ENCODE assay signal across 8 cellular contexts in genomic region chr11:809287-810039, GRCh38. TPM values are rescaled to one million over a fixed set of nuclear protein-coding genes. Genes with fewer than 3 reads are reported as not detected.
A peak's percentile ranks its signal among the peaks of the same experiment; 100 is the strongest.
DNase-seq lines count a peak whose midpoint lies in the region; TF ChIP-seq lines count a peak whose summit lies in the region.

Gene RPLP2 (plus strand): TSS chr11:809967. CDS start chr11:810235, 268 bp downstream.

- peaks cover 54% of the 10 kb centered on the region for H3K79me2 ChIP-seq in MM.1S (ENCODE audit: low read length)

- peaks cover 15% of the 10 kb centered on the region for H4K20me1 ChIP-seq in MM.1S (ENCODE audit: insufficient read depth, low read length)

- DNase-seq in ELR (ENCODE audit: low read depth) (peak; percentile 97), HAP-1 (ENCODE audit: low spot score in 2 of 2) (peak; percentile 89 to 97), MM.1S (peak; percentile 98), SIG-M5 (lab: John Stamatoyannopoulos, UW) (peak; percentile 67), activated gamma-delta T cell (lab: John Stamatoyannopoulos, UW) (peak; percentile 97), fibroblast of villous mesenchyme (ENCODE audit: low read depth) (peak; percentile 97), neural crest cell (ENCODE audit: low read depth, low spot score) (peak; percentile 93)

- H3K9me3 Mint-ChIP-seq in neural crest cell: no peaks in the 10 kb centered on the region

- no peaks in the 10 kb centered on the region for H3K9me2 ChIP-seq in MM.1S (replicated peaks; ENCODE audit: insufficient read depth, low read length)

- peak within 1 kb of the TSS; percentile 97 for H3K4me3 Mint-ChIP-seq in neural crest cell

- H3K4me3 ChIP-seq in HAP-1 (peak within 1 kb of the TSS; percentile 98), MM.1S (ENCODE audit: low read length) (peak within 1 kb of the TSS; percentile 100), fibroblast of villous mesenchyme (ENCODE audit: low read depth, low read length) (peak within 1 kb of the TSS; percentile 92), stomach smooth muscle (ENCODE audit: low read length in 2 of 2) (peak within 1 kb of the TSS; percentile 93 to 94)

- peak within 1 kb of the TSS; percentile 95 for H2AFZ ChIP-seq in MM.1S (ENCODE audit: low read length)

- H3K36me3 Mint-ChIP-seq in neural crest cell (ENCODE audit: low read depth): peaks cover 5% of the 10 kb centered on the region

- TF ChIP-seq CTCF in MM.1S (IDR thresholded peaks at IDR 0.05; ENCODE audit: low read length): no peak
- no peak for TF ChIP-seq CTCF in fibroblast of villous mesenchyme (IDR thresholded peaks at IDR 0.05; ENCODE audit: insufficient read depth, low read depth, low read length)
- no peak for TF ChIP-seq CTCF in neural crest cell (conservative IDR thresholded peaks at IDR 0.05)

- H3K4me1 Mint-ChIP-seq in neural crest cell: peaks cover 27% of the 10 kb centered on the region

- no peaks in the 10 kb centered on the region for H3K27me3 Mint-ChIP-seq in neural crest cell (ENCODE audit: low read depth)

- peaks cover 51% of the 10 kb centered on the region for H3F3A ChIP-seq in MM.1S (ENCODE audit: insufficient read depth, low read length)

- H3K27me3 ChIP-seq in HAP-1 (ENCODE audit: low read depth) (no peaks in the 10 kb centered on the region), MM.1S (replicated peaks; ENCODE audit: insufficient read depth, low read length) (no peaks in the 10 kb centered on the region), stomach smooth muscle (ENCODE audit: control insufficient read depth in 1 of 2, insufficient read depth in 2 of 2, low read length in 2 of 2) (no peaks in the 10 kb centered on the region)

- H3K27ac ChIP-seq in MM.1S (ENCODE audit: low read length) (peak within 1 kb of the TSS; percentile 96), stomach smooth muscle (ENCODE audit: low read length) (peak within 1 kb of the TSS; percentile 97)

- H3K9me3 ChIP-seq in HAP-1 (no peaks in the 10 kb centered on the region), MM.1S (replicated peaks; ENCODE audit: insufficient read depth, low read length) (no peaks in the 10 kb centered on the region), stomach smooth muscle (ENCODE audit: control insufficient read depth in 2 of 2, low read length in 2 of 2) (no peaks in the 10 kb centered on the region)

- peak within 1 kb of the TSS; percentile 99 for H3K27ac Mint-ChIP-seq in neural crest cell (ENCODE audit: unreplicated experiment)

- in situ Hi-C loops in HAP-1 (cut with MboI; ENCODE audit: low sequenced_read_pairs): no loop called here

- H3K4me1 ChIP-seq in HAP-1: peaks cover 20% of the 10 kb centered on the region
- peaks cover 13% of the 10 kb centered on the region for H3K4me1 ChIP-seq in MM.1S (ENCODE audit: low read length)
- H3K4me1 ChIP-seq in stomach smooth muscle (ENCODE audit: control insufficient read depth, insufficient read depth, low read length): peaks cover 34% of the 10 kb centered on the region

- peaks cover 48% of the 10 kb centered on the region for H3K36me3 ChIP-seq in HAP-1 (replicated peaks)
- peaks cover 15% of the 10 kb centered on the region for H3K36me3 ChIP-seq in MM.1S (replicated peaks; ENCODE audit: insufficient read depth, low read length)
- H3K36me3 ChIP-seq in stomach smooth muscle (ENCODE audit: control insufficient read depth in 2 of 2, insufficient read depth in 2 of 2, low read length in 2 of 2): peaks cover 21 to 23% of the 10 kb centered on the region in 2 donors

- peak within 1 kb of the TSS; percentile 96 for H3K9ac ChIP-seq in MM.1S (ENCODE audit: low read length)
- peak within 1 kb of the TSS; percentile 98 to 99 for H3K9ac ChIP-seq in stomach smooth muscle (ENCODE audit: low read length in 2 of 2)

- peak within 1 kb of the TSS; percentile 95 for H3K4me2 ChIP-seq in MM.1S (ENCODE audit: low read depth, low read length)

RNA-seq across cellular contexts. Expression of gene RPLP2, which starts in this region (rescaled TPM):
- total RNA-seq in fibroblast of villous mesenchyme (220 and 278 TPM in 2 replicates), neural crest cell (1,810 and 1,830 TPM in 2 replicates)

Comparison
In these comparisons a context has a peak if more than half of its experiments do, and no peak if none do; other contexts are left out.
1. Peak in every context shown above with its lines: DNase-seq, H3K4me3 ChIP-seq and H3K27ac ChIP-seq.